In the genomic region with DNA sequence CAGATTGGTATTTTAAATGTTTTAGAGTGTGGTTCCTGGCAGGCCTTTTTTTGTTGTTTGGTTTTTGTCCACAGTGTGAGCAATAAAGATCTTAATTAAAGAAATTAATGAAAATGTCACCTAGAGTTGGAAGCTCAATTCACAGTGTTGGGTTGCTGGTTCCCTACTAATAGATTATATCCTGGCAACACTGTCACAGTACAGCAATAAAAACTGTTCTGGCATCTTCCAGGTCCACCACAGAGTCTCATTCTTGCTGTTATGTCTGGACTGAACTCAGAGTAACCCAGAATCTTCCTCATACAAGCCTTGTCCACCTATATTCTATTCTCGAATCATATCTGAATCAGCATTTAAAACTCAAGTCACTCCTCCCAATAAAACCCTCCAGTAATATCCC, we compare ENCODE assay signal across 33 cellular contexts.
DNase-seq lines count a peak whose midpoint lies in the region; ATAC-seq, FAIRE-seq and TF ChIP-seq lines count a peak whose summit lies in the region.
"Had no signal": no experiment of that assay in that cellular context is flagged by ENCODE, and none has a peak within 500 bp of the region (broad histone marks: within the 10 kb centered on the region; RNA-seq: fewer than 3 reads in every experiment).

No MANE protein-coding gene starts in this region.

- DNase-seq in Right ventricle myocardium superior, result no peak
- no peak for DNase-seq in left ventricle myocardium inferior
- no peak for DNase-seq in left ventricle myocardium superior
- no peak for DNase-seq in left cardiac atrium
- no peak for DNase-seq in H54 (ENCODE audit: insufficient read length, low spot score)
- DNase-seq in NCI-H345 treated with DMSO at 0.1 percent for 48 hours (lab: John Stamatoyannopoulos, UW; ENCODE audit: unreplicated experiment), result no peak
- DNase-seq: 8988T; ACHN; AML-193; BE2C; C1 segment of cervical spinal cord; Caco-2; Calu3; CD4-positive, alpha-beta memory T cell; CD4-positive, alpha-beta T cell; CD4-positive, CD25-positive, alpha-beta regulatory T cell; CD8-positive, alpha-beta memory T cell; CD8-positive, alpha-beta T cell; COR-L47; DMS 273 treated with DMSO at 0.1 percent for 48 hours; DMS153; DMS53; DMS79; DMS79 treated with DMSO at 0.1 percent for 48 hours; DND-41; EL had no signal

- FAIRE-seq in H54 (lab: Jason Lieb, UNC), result peak; percentile 67
- FAIRE-seq: A204.1, A549, D721Med had no signal

- no peaks in the 10 kb centered on the region for H3K27me3 ChIP-seq in left ventricle myocardium inferior (ENCODE audit: low read depth)
- H3K27me3 ChIP-seq: BE2C; BLaER1; BLaER1 treated with 17β-estradiol and CSF1 and Interleukin-3, amounts not matched to agents 10 nM and 100 nM had no signal

- peaks cover 7% of the 10 kb centered on the region for H3K4me1 ChIP-seq in left ventricle myocardium inferior
- H3K4me1 ChIP-seq: A549, BE2C, BLaER1, Caco-2 had no signal

- no peak for TF ChIP-seq POLR2A in H54 (IDR thresholded peaks at IDR 0.05; ENCODE audit: low read depth, low read length)

- no peak overlapping the region for H3K27ac ChIP-seq in left ventricle myocardium inferior (replicated peaks)
- H3K27ac ChIP-seq: 22Rv1; A549; BLaER1; BLaER1 treated with 17β-estradiol and CSF1 and Interleukin-3, amounts not matched to agents 10 nM and 100 nM; C4-2B had no signal

- intact Hi-C loops in Right ventricle myocardium superior (cut with DNase I) (no loop called here), left ventricle myocardium inferior (cut with micrococcal nuclease) (no loop called here), left ventricle myocardium superior (cut with micrococcal nuclease) (no loop called here), left cardiac atrium (cut with DNase I) (no loop called here)

- ATAC-seq in Right ventricle myocardium superior (ENCODE audit: poor library complexity) (peak; percentile 56), left ventricle myocardium superior (peak; percentile 45), left cardiac atrium (no peak)
- ATAC-seq: A549; CD8-positive, alpha-beta T cell had no signal

- TF ChIP-seq CTCF in left ventricle myocardium inferior (IDR thresholded peaks at IDR 0.05; ENCODE audit: borderline replicate concordance), result no peak

- H3K9me3 ChIP-seq in left ventricle myocardium inferior (replicated peaks), result no peaks in the 10 kb centered on the region
- H3K9me3 ChIP-seq: A549; BE2C; BLaER1; BLaER1 treated with 17β-estradiol and CSF1 and Interleukin-3, amounts not matched to agents 10 nM and 100 nM; Caco-2 had no signal

- no peaks in the 10 kb centered on the region for H3K36me3 ChIP-seq in left ventricle myocardium inferior
- H3K36me3 ChIP-seq: BE2C; BLaER1; BLaER1 treated with 17β-estradiol and CSF1 and Interleukin-3, amounts not matched to agents 10 nM and 100 nM had no signal

- H3K4me3 ChIP-seq in left ventricle myocardium inferior, result no peak overlapping the region
- H3K4me3 ChIP-seq: A549; BLaER1; BLaER1 treated with 17β-estradiol and CSF1 and Interleukin-3, amounts not matched to agents 10 nM and 100 nM had no signal

Comparison
In these comparisons a context has a peak if more than half of its experiments do, and no peak if none do; other contexts are left out.
1. ATAC-seq: peak in Right ventricle myocardium superior (single experiment) and left ventricle myocardium superior (single experiment); none in left cardiac atrium (0 of 2).